In the genomic region with DNA sequence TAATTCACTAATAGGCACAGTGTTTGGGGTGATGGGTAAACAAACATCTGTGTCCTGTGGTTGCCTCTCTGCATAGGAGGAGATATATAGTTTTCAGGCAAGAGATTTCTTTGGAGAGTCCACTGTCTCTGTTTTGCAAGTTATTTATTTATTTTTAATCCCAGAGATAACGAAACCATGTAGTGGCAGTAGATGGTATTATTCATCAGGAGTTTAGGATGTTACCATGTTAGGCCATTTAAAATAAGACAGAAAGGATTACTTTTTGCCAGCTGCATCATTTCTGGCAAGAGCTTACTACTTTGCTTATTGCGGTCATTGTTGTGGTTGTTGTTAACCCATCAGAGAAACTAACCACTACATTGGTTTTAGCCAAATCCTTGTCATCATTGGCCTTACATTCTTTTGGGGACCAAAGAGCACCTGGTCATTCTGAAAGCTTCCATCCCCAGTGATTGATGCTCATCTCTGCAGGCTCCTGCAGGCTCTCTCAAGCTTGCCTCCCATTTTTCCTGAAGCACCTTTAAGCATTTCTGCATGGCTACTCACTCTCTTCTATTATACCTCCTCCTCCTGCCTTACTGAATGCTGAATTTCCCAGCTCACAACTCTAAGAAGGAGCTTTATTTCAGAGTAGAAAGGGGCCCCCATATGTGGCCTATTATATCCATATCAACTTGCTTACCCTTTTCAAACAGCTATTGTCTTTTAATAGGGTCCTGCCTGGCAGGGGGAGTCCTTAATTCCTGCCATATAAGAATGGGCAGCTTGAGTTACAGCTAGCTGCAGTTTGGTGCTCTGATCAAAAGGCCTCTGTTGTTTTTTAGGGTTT, we compare ENCODE assay signal across 16 cellular contexts.
DNase-seq lines count a peak whose midpoint lies in the region; ATAC-seq, FAIRE-seq and TF ChIP-seq lines count a peak whose summit lies in the region.
"Had no signal": no experiment of that assay in that cellular context is flagged by ENCODE, and none has a peak within 500 bp of the region (broad histone marks: within the 10 kb centered on the region; RNA-seq: fewer than 3 reads in every experiment).

No MANE protein-coding gene starts in this region.

- no peaks in the 10 kb centered on the region for H3K36me3 ChIP-seq in right lobe of liver
- H3K36me3 ChIP-seq: right atrium auricular region, tibial nerve had no signal

- peak; percentile 66 for DNase-seq in GM12865 (ENCODE audit: low read depth)
- DNase-seq in NCI-H748 treated with DMSO at 0.1 percent for 48 hours (lab: John Stamatoyannopoulos, UW): peak; percentile 26
- DNase-seq in left kidney (ENCODE audit: low read depth, low spot score): peak; percentile 42
- DNase-seq in urothelium cell line (ENCODE audit: low spot score): no peak
- DNase-seq in right lobe of liver: no peak
- DNase-seq in caudate nucleus (lab: John Stamatoyannopoulos, UW): no peak
- DNase-seq in NAMALWA (ENCODE audit: low spot score): no peak
- DNase-seq: body of pancreas, H7, KBM-7, NCI-H187 had no signal

- no peak for TF ChIP-seq POLR2A in right lobe of liver (IDR thresholded peaks at IDR 0.05)

- H3K4me1 ChIP-seq in right lobe of liver: no peaks in the 10 kb centered on the region
- H3K4me1 ChIP-seq: right atrium auricular region had no signal

- WGBS in right lobe of liver (ENCODE audit: insufficient coverage, low coverage, low lambda C conversion rate, missing lambda C conversion rate): 88% methylated on average over 2 of the region's 2 CpGs

- ATAC-seq in HG02610 (IDR thresholded peaks at IDR 0.05; ENCODE audit: unreplicated experiment): peak; percentile 56
- ATAC-seq in right lobe of liver: no peak
- ATAC-seq: activated CD4-positive, CD25-positive, alpha-beta regulatory T cell treated with anti-CD3 and anti-CD28 coated beads, Interleukin-2, amount 50 U/mL, for 24 hours; body of pancreas; natural killer cell treated with Interleukin-12 subunit alpha and Interleukin-12 subunit beta and Interleukin-15 and Interleukin-18, amount 100 ng/mL, for 72 hours had no signal

- H3K9me3 ChIP-seq in right lobe of liver: no peaks in the 10 kb centered on the region
- H3K9me3 ChIP-seq: body of pancreas, right atrium auricular region, tibial nerve had no signal

- H3K4me3 ChIP-seq in GM12865 (ENCODE audit: low read depth, low read length): no peak overlapping the region
- no peak overlapping the region for H3K4me3 ChIP-seq in right lobe of liver
- H3K4me3 ChIP-seq: body of pancreas, right atrium auricular region, tibial nerve had no signal

- no peaks in the 10 kb centered on the region for H3K27me3 ChIP-seq in right lobe of liver
- H3K27me3 ChIP-seq: body of pancreas, right atrium auricular region, tibial nerve had no signal

- H3K27ac ChIP-seq in right lobe of liver (no peak overlapping the region), caudate nucleus (ENCODE audit: low read depth, low read length) (no peak overlapping the region)
- H3K27ac ChIP-seq: body of pancreas, right atrium auricular region, tibial nerve had no signal

- intact Hi-C loops in right lobe of liver (cut with DNase I): no loop called here

- TF ChIP-seq CTCF in GM12865 (IDR thresholded peaks at IDR 0.05; ENCODE audit: insufficient read depth, low read depth, low read length, missing control alignments): no peak
- no peak for TF ChIP-seq CTCF in right lobe of liver (IDR thresholded peaks at IDR 0.05)

- no peak for FAIRE-seq in urothelium cell line (lab: Jason Lieb, UNC)

Comparison
In these comparisons a context has a peak if more than half of its experiments do, and no peak if none do; other contexts are left out.
1. DNase-seq: peak in GM12865 (single experiment), NCI-H748 treated with DMSO at 0.1 percent for 48 hours (single experiment) and left kidney (single experiment); none in urothelium cell line (single experiment), right lobe of liver (0 of 3), caudate nucleus (0 of 61) and NAMALWA (single experiment).